Comparison of ENCODE assay signal across 1 cellular context in the genomic region with DNA sequence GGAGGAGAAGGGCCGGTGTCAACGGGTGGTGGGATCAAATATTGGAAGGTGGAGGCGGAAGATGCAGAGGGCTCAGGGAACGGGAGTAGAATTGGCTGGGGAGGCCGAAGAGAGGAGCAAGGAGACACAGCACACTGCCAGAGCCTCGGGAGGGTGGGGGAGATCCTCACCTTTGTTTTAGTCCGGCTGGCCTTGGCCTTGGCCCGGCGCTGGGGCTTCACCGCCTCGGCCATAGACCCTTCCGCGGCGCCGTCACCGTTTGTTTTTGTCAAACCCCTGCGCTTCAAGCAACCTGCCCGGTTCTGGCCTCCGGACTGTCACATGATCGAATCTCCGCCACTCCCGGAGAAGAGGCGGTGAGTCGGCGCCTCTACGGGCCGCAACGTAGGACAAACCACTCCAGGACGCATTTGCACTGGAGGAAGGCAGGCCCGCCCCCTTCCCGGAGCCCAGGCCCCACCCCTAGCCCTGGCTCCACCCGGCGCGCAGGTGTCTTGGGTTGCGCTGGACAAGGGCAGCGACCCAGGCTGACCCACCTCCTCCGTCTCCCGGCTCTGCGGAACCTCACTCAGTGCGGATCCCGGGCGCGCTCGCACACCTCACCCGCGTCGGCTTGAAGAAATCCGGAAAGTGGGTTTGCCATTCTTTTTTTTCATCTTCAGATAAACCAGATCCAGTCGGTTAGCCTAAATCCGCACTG.
A peak's percentile ranks its signal among the peaks of the same experiment; 100 is the strongest.
TF ChIP-seq lines count a peak whose summit lies in the region.

EPG5 (minus strand) TSS at position 323 of the 700 bp plus-strand sequence; CDS start at position 233, 90 bp downstream.

TF ChIP-seq in HepG2, 621 proteins besides CTCF, POLR2A, EP300 and RAD21 (continued from another document and continues in another):
- TF ChIP-seq, protein P1, sequence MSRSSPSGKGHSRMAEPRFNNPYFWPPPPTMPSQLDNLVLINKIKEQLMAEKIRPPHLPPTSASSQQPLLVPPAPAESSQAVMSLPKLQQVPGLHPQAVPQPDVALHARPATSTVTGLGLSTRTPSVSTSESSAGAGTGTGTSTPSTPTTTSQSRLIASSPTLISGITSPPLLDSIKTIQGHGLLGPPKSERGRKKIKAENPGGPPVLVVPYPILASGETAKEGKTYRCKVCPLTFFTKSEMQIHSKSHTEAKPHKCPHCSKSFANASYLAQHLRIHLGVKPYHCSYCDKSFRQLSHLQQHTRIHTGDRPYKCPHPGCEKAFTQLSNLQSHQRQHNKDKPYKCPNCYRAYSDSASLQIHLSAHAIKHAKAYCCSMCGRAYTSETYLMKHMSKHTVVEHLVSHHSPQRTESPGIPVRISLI (CRISPR knock-in tag; IDR thresholded peaks at IDR 0.05; ENCODE audit: borderline replicate concordance), result peak; percentile 51; the same call in 1 of the 2 replicates
- TF ChIP-seq, protein P2, sequence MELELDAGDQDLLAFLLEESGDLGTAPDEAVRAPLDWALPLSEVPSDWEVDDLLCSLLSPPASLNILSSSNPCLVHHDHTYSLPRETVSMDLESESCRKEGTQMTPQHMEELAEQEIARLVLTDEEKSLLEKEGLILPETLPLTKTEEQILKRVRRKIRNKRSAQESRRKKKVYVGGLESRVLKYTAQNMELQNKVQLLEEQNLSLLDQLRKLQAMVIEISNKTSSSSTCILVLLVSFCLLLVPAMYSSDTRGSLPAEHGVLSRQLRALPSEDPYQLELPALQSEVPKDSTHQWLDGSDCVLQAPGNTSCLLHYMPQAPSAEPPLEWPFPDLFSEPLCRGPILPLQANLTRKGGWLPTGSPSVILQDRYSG (CRISPR knock-in tag; IDR thresholded peaks at IDR 0.05), result no peak
- TF ChIP-seq ZSCAN20 (CRISPR knock-in tag; IDR thresholded peaks at IDR 0.05; ENCODE audit: borderline replicate concordance) (no peak), BRD4 (CRISPR knock-in tag; IDR thresholded peaks at IDR 0.05) (no peak), ATRX (CRISPR knock-in tag; IDR thresholded peaks at IDR 0.05; ENCODE audit: borderline replicate concordance) (no peak), GTF3A (CRISPR knock-in tag; conservative IDR thresholded peaks at IDR 0.05) (no peak), ZBTB21 (CRISPR knock-in tag; IDR thresholded peaks at IDR 0.05) (no peak), FOXP4 (CRISPR knock-in tag; IDR thresholded peaks at IDR 0.05) (no peak), TBL1XR1 (IDR thresholded peaks at IDR 0.05; ENCODE audit: borderline replicate concordance, low read length, partially characterized antibody) (peak; percentile 84), ZNF768 (CRISPR knock-in tag; IDR thresholded peaks at IDR 0.05) (peak; percentile 34; the same call in 1 of the 2 replicates), HOXD1 (CRISPR knock-in tag; IDR thresholded peaks at IDR 0.05) (no peak), ARHGAP35 (CRISPR knock-in tag; IDR thresholded peaks at IDR 0.05; ENCODE audit: borderline replicate concordance) (no peak; the same call in 1 of the 2 replicates), RFXANK (CRISPR knock-in tag; IDR thresholded peaks at IDR 0.05) (no peak), RELA (CRISPR knock-in tag; IDR thresholded peaks at IDR 0.05) (no peak), DNMT1 (CRISPR knock-in tag; IDR thresholded peaks at IDR 0.05) (no peak), ARNT2 (CRISPR knock-in tag; IDR thresholded peaks at IDR 0.05; ENCODE audit: low read depth) (peak; percentile 53; the same call in 1 of the 2 replicates), ZFP90 (CRISPR knock-in tag; IDR thresholded peaks at IDR 0.05; ENCODE audit: borderline replicate concordance) (no peak), ZNF333 (CRISPR knock-in tag; IDR thresholded peaks at IDR 0.05; ENCODE audit: borderline replicate concordance) (no peak), ZNF775 (CRISPR knock-in tag; IDR thresholded peaks at IDR 0.05; ENCODE audit: borderline replicate concordance) (no peak), MTF1 (CRISPR knock-in tag; IDR thresholded peaks at IDR 0.05) (no peak), SMAD9 (CRISPR knock-in tag; IDR thresholded peaks at IDR 0.05) (no peak), ZMYM4 (CRISPR knock-in tag; IDR thresholded peaks at IDR 0.05) (peak; percentile 98), SRY (CRISPR knock-in tag; IDR thresholded peaks at IDR 0.05) (0 out of 2 replicates have a peak, but pooled peaks have one; percentile 71), KLF12 (CRISPR knock-in tag; IDR thresholded peaks at IDR 0.05; ENCODE audit: borderline replicate concordance) (no peak), ZNF569 (CRISPR knock-in tag; IDR thresholded peaks at IDR 0.05; ENCODE audit: borderline replicate concordance) (no peak), ZNF710 (CRISPR knock-in tag; IDR thresholded peaks at IDR 0.05; ENCODE audit: borderline replicate concordance) (no peak), KLF9 (CRISPR knock-in tag; IDR thresholded peaks at IDR 0.05; ENCODE audit: low read depth) (no peak), SYNCRIP (IDR thresholded peaks at IDR 0.05; ENCODE audit: insufficient read depth, low read depth, low read length) (no peak), SAFB2 (CRISPR knock-in tag; IDR thresholded peaks at IDR 0.05; ENCODE audit: borderline replicate concordance, low read depth) (no peak; the same call in 1 of the 2 replicates), ZNF644 (CRISPR knock-in tag; IDR thresholded peaks at IDR 0.05; ENCODE audit: low read depth) (no peak), GATAD1 (CRISPR knock-in tag; IDR thresholded peaks at IDR 0.05) (peak; percentile 96), ZNF619 (CRISPR knock-in tag; IDR thresholded peaks at IDR 0.05) (0 out of 2 replicates have a peak, but pooled peaks have one; percentile 50), ZBTB46 (CRISPR knock-in tag; IDR thresholded peaks at IDR 0.05; ENCODE audit: borderline replicate concordance) (no peak), ZNF761 (CRISPR knock-in tag; conservative IDR thresholded peaks at IDR 0.05) (no peak), NR3C1 (CRISPR knock-in tag; IDR thresholded peaks at IDR 0.05) (no peak)
- TF ChIP-seq, protein P3, sequence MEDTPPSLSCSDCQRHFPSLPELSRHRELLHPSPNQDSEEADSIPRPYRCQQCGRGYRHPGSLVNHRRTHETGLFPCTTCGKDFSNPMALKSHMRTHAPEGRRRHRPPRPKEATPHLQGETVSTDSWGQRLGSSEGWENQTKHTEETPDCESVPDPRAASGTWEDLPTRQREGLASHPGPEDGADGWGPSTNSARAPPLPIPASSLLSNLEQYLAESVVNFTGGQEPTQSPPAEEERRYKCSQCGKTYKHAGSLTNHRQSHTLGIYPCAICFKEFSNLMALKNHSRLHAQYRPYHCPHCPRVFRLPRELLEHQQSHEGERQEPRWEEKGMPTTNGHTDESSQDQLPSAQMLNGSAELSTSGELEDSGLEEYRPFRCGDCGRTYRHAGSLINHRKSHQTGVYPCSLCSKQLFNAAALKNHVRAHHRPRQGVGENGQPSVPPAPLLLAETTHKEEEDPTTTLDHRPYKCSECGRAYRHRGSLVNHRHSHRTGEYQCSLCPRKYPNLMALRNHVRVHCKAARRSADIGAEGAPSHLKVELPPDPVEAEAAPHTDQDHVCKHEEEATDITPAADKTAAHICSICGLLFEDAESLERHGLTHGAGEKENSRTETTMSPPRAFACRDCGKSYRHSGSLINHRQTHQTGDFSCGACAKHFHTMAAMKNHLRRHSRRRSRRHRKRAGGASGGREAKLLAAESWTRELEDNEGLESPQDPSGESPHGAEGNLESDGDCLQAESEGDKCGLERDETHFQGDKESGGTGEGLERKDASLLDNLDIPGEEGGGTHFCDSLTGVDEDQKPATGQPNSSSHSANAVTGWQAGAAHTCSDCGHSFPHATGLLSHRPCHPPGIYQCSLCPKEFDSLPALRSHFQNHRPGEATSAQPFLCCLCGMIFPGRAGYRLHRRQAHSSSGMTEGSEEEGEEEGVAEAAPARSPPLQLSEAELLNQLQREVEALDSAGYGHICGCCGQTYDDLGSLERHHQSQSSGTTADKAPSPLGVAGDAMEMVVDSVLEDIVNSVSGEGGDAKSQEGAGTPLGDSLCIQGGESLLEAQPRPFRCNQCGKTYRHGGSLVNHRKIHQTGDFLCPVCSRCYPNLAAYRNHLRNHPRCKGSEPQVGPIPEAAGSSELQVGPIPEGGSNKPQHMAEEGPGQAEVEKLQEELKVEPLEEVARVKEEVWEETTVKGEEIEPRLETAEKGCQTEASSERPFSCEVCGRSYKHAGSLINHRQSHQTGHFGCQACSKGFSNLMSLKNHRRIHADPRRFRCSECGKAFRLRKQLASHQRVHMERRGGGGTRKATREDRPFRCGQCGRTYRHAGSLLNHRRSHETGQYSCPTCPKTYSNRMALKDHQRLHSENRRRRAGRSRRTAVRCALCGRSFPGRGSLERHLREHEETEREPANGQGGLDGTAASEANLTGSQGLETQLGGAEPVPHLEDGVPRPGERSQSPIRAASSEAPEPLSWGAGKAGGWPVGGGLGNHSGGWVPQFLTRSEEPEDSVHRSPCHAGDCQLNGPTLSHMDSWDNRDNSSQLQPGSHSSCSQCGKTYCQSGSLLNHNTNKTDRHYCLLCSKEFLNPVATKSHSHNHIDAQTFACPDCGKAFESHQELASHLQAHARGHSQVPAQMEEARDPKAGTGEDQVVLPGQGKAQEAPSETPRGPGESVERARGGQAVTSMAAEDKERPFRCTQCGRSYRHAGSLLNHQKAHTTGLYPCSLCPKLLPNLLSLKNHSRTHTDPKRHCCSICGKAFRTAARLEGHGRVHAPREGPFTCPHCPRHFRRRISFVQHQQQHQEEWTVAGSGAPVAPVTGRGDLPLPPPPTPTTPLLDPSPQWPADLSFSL (CRISPR knock-in tag; IDR thresholded peaks at IDR 0.05), result no peak
- TF ChIP-seq, protein P4, sequence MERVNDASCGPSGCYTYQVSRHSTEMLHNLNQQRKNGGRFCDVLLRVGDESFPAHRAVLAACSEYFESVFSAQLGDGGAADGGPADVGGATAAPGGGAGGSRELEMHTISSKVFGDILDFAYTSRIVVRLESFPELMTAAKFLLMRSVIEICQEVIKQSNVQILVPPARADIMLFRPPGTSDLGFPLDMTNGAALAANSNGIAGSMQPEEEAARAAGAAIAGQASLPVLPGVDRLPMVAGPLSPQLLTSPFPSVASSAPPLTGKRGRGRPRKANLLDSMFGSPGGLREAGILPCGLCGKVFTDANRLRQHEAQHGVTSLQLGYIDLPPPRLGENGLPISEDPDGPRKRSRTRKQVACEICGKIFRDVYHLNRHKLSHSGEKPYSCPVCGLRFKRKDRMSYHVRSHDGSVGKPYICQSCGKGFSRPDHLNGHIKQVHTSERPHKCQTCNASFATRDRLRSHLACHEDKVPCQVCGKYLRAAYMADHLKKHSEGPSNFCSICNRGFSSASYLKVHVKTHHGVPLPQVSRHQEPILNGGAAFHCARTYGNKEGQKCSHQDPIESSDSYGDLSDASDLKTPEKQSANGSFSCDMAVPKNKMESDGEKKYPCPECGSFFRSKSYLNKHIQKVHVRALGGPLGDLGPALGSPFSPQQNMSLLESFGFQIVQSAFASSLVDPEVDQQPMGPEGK (CRISPR knock-in tag; IDR thresholded peaks at IDR 0.05), result no peak
